Comparison of ENCODE assay signal across 8 cellular contexts in the genomic region with DNA sequence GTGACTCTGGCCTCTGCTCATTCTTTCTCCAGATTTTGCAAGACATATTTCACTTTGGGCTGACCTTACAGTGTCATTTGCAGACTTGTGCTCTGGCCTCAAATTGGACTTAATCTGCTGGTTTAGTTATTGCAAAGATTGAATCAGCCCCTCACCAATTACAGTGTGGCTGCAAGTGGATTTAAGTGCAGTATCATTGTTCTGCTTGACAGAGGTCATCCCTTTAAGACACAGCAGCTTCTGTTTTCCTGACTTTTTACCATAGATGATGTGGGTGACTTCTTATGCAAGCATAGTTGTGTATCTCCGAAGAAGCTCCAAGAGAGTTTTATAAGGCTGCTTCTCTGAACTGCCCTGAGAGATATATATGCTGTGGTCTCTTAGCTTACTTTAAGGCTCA. TPM values are rescaled to one million over a fixed set of nuclear protein-coding genes. Genes with fewer than 3 reads are reported as not detected.
A peak's percentile ranks its signal among the peaks of the same experiment; 100 is the strongest.
DNase-seq lines count a peak whose midpoint lies in the region; ATAC-seq and TF ChIP-seq lines count a peak whose summit lies in the region.

No MANE protein-coding gene starts in this region.

- H3K4me3 ChIP-seq in GM23248: peak overlapping the region; percentile 98
- H3K4me3 ChIP-seq in epithelial cell of proximal tubule (ENCODE audit: low read depth, low read length): peak overlapping the region; percentile 59

- no peaks in the 10 kb centered on the region for H3K9me2 ChIP-seq in GM23248 (ENCODE audit: insufficient read depth)

- H3K9ac ChIP-seq in GM23248: peak overlapping the region; percentile 86

- H3K36me3 Mint-ChIP-seq in progenitor cell of endocrine pancreas (ENCODE audit: insufficient read depth): peaks cover 13% of the 10 kb centered on the region

- WGBS in GM23248 (ENCODE audit: low coverage in 1 of 2, low lambda C conversion rate in 2 of 2, missing lambda C conversion rate in 2 of 2), 2 experiments: 43 to 47% methylated on average over 1 of the region's 1 CpG

- peak overlapping the region; percentile 98 for H3K4me3 Mint-ChIP-seq in progenitor cell of endocrine pancreas (ENCODE audit: low read depth)

- intact Hi-C loops in sciatic nerve (cut with DNase I): loop anchor here (10.0 kb wide), 1 partner anchor 215 kb away; no protein-coding TSS in a partner anchor

- peaks cover 51% of the 10 kb centered on the region for H3F3A ChIP-seq in GM23248 (ENCODE audit: insufficient read depth)

- no peaks in the 10 kb centered on the region for H3K27me3 Mint-ChIP-seq in progenitor cell of endocrine pancreas

- H3K27ac ChIP-seq in GM23248: peak overlapping the region; percentile 66

- H4K20me1 ChIP-seq in GM23248 (ENCODE audit: insufficient read depth): peaks cover 4% of the 10 kb centered on the region; the same call in 1 of the 2 replicates

- H3K36me3 ChIP-seq in GM23248 (ENCODE audit: low read depth): peaks cover 10% of the 10 kb centered on the region; the same call in 1 of the 2 replicates

- H3K4me1 Mint-ChIP-seq in progenitor cell of endocrine pancreas (ENCODE audit: low read depth): peaks cover 34% of the 10 kb centered on the region

- no peaks in the 10 kb centered on the region for H3K27me3 ChIP-seq in GM23248 (replicated peaks; ENCODE audit: insufficient read depth)

- H3K4me2 ChIP-seq in GM23248 (ENCODE audit: unreplicated experiment): peak overlapping the region; percentile 92

- in situ Hi-C loops in GM23248 (cut with MboI): loop anchor here (10.0 kb wide), 1 partner anchor 205 kb away; no protein-coding TSS in a partner anchor

- TF ChIP-seq CTCF in epithelial cell of proximal tubule (conservative IDR thresholded peaks at IDR 0.05; ENCODE audit: low read depth, low read length) (no peak), progenitor cell of endocrine pancreas (IDR thresholded peaks at IDR 0.05; ENCODE audit: unreplicated experiment) (no peak)

- no peaks in the 10 kb centered on the region for H3K9me3 ChIP-seq in GM23248 (ENCODE audit: low read depth)

- ATAC-seq in sciatic nerve (no peak), HG03175 (IDR thresholded peaks at IDR 0.05; ENCODE audit: unreplicated experiment) (no peak), GM19395 (IDR thresholded peaks at IDR 0.05; ENCODE audit: unreplicated experiment) (no peak), GM18858 (IDR thresholded peaks at IDR 0.05; ENCODE audit: unreplicated experiment) (no peak)

- no peaks in the 10 kb centered on the region for H3K9me3 Mint-ChIP-seq in progenitor cell of endocrine pancreas (ENCODE audit: low read depth)

- no peak overlapping the region for H2AFZ ChIP-seq in GM23248

- peaks cover 74% of the 10 kb centered on the region for H3K79me2 ChIP-seq in GM23248 (ENCODE audit: insufficient read depth)

- H3K4me1 ChIP-seq in GM23248 (ENCODE audit: insufficient read depth): peaks cover 34% of the 10 kb centered on the region

- H3K27ac Mint-ChIP-seq in progenitor cell of endocrine pancreas: no peak overlapping the region

- DNase-seq in GM23248: peak; percentile 45
- peak; percentile 48 for DNase-seq in RPMI7951 (ENCODE audit: low read depth)
- DNase-seq in epithelial cell of proximal tubule (ENCODE audit: low read depth): no peak
- DNase-seq in progenitor cell of endocrine pancreas (ENCODE audit: low spot score, unreplicated experiment): no peak
- DNase-seq in sciatic nerve (ENCODE audit: low spot score): no peak

RNA-seq across cellular contexts. Expression of a gene that starts 3.4 kb away (rescaled TPM):
- 43.8 and 46.9 TPM in 2 replicates for total RNA-seq in GM23248 (2014; rRNA removed; shearing (Covaris generic))
- 31.5 and 32.1 TPM in 2 replicates for polyA plus RNA-seq in GM23248 (2016; fragmentation: Nextera tagmentation; extraction: Ambion mirVana)
- 132 and 150 TPM in 2 replicates for total RNA-seq in RPMI7951 (2014; rRNA removed; shearing (Covaris generic))
- 11.1 and 14.2 TPM in 2 replicates for total RNA-seq in epithelial cell of proximal tubule
- total RNA-seq in progenitor cell of endocrine pancreas: 56.6 and 57.8 TPM in 2 replicates
- 184 TPM for total RNA-seq in sciatic nerve

Comparison
In these comparisons a context has a peak if more than half of its experiments do, and no peak if none do; other contexts are left out.
1. DNase-seq: peak in GM23248 (single experiment) and RPMI7951 (single experiment); none in epithelial cell of proximal tubule (single experiment), progenitor cell of endocrine pancreas (single experiment) and sciatic nerve (single experiment).